ENCODE assay signal across 14 cellular contexts in the genomic region with DNA sequence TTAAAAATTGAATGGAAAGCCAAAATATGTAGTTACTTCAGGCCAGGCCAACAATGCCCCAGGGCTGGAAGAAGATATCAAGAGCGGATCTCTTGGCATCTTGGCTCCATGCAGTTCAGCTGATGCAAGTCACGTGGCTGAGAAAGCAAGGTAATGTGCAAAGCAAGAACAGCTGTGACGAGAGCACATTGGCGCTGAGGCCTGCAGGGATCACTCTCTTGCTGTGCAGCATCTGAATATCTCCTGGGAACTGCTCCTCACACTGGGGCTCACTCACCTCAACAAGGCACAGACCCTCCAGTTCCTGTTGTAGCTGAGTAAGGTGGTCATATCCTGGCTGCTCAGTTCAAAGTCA.
"Had no signal": no experiment of that assay in that cellular context is flagged by ENCODE, and none has a peak within 500 bp of the region (broad histone marks: within the 10 kb centered on the region; RNA-seq: fewer than 3 reads in every experiment).

No MANE protein-coding gene starts in this region.

- DNase-seq: activated CD4-positive, alpha-beta memory T cell treated with anti-CD3 and anti-CD28 coated beads for 36 hours; activated CD4-positive, alpha-beta T cell treated with anti-CD3 and anti-CD28 coated beads for 4 hours; activated naive CD4-positive, alpha-beta T cell treated with Interleukin-2 at 50 U/mL for 16 hours; activated T-cell treated with anti-CD3 and anti-CD28 coated beads, Interleukin-2, amount 50 U/mL, for 1 hour; central memory CD4-positive, alpha-beta T cell; cortex of kidney; effector CD8-positive, alpha-beta T cell; esophagus squamous epithelium; glutamatergic neuron; islet precursor cell; stimulated activated naive CD8-positive, alpha-beta T cell treated with anti-CD3 and anti-CD28 coated beads, Interleukin-15, amount 100 ng/mL, for 72 hours had no signal

- H3K9me3 ChIP-seq: esophagus squamous epithelium, suprapubic skin had no signal

- ATAC-seq: activated T-helper 17 cell treated with anti-CD3 and anti-CD28 coated beads, Interleukin-2, amount 50 U/mL, for 72 hours; stimulated activated naive CD8-positive, alpha-beta T cell treated with anti-CD3 and anti-CD28 coated beads, Interleukin-15, amount 100 ng/mL, for 72 hours; WTC11 had no signal

- H3K27ac ChIP-seq: suprapubic skin had no signal

- H3K4me3 ChIP-seq: esophagus squamous epithelium, suprapubic skin had no signal

- H3K27me3 ChIP-seq: esophagus squamous epithelium, suprapubic skin had no signal
